16 cellular contexts compared by ENCODE assay signal in the genomic region with DNA sequence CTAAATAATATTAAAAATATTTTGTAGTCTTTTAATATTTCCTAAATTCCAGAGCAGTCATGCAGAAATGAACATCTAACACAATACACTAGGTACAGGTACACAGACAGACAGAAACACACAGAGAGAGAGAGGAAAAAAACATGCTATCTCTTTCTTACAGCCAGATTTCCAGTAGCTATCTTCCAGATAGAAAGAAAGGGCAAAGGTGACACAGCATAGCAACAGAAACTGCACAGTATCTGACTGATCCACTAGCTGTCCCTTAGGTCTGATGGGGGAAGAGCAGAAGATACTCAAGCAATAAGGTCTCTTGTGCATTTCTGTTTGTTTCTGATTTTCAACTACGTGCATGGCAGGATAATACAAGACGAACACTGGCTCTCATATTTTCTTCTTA.
"Had no signal": no experiment of that assay in that cellular context is flagged by ENCODE, and none has a peak within 500 bp of the region (broad histone marks: within the 10 kb centered on the region; RNA-seq: fewer than 3 reads in every experiment).

No MANE protein-coding gene starts in this region.

- H3K27ac ChIP-seq: dorsolateral prefrontal cortex, left ventricle myocardium inferior, pancreas, stomach, thyroid gland, uterus had no signal

- H3K9me3 ChIP-seq: left ventricle myocardium inferior, pancreas, stomach, thyroid gland, uterus had no signal

- H3K36me3 ChIP-seq: left ventricle myocardium inferior, pancreas, thyroid gland, uterus had no signal

- H3K4me3 ChIP-seq: dorsolateral prefrontal cortex, left ventricle myocardium inferior, pancreas, stomach, thyroid gland, uterus had no signal

- H3K27me3 ChIP-seq: dorsolateral prefrontal cortex, pancreas, stomach, thyroid gland, uterus had no signal

- FAIRE-seq: pancreas, TTC549 had no signal

- ATAC-seq: esophagus mucosa, pancreas had no signal

- DNase-seq: activated CD4-positive, alpha-beta T cell treated with anti-CD3 and anti-CD28 coated beads for 1 hour; activated CD4-positive, alpha-beta T cell treated with anti-CD3 and anti-CD28 coated beads, Interleukin-2, amount 50 U/mL, for 48 hours; activated gamma-delta T cell; activated T-cell treated with anti-CD3 and anti-CD28 coated beads, Interleukin-2, amount 50 U/mL, for 48 hours; anterior cingulate cortex; dorsolateral prefrontal cortex; islet precursor cell; left ventricle myocardium inferior; pancreas; stimulated activated CD4-positive, alpha-beta T cell treated with anti-CD3 and anti-CD28 coated beads, Interleukin-15, amount 100 ng/mL, for 24 hours; stimulated activated CD4-positive, alpha-beta T cell treated with anti-CD3 and anti-CD28 coated beads, Interleukin-4, amount 100 ng/mL, for 4 hours; stomach; thyroid gland; uterus had no signal
